ENCODE assay signal across 1 cellular context in the genomic region with DNA sequence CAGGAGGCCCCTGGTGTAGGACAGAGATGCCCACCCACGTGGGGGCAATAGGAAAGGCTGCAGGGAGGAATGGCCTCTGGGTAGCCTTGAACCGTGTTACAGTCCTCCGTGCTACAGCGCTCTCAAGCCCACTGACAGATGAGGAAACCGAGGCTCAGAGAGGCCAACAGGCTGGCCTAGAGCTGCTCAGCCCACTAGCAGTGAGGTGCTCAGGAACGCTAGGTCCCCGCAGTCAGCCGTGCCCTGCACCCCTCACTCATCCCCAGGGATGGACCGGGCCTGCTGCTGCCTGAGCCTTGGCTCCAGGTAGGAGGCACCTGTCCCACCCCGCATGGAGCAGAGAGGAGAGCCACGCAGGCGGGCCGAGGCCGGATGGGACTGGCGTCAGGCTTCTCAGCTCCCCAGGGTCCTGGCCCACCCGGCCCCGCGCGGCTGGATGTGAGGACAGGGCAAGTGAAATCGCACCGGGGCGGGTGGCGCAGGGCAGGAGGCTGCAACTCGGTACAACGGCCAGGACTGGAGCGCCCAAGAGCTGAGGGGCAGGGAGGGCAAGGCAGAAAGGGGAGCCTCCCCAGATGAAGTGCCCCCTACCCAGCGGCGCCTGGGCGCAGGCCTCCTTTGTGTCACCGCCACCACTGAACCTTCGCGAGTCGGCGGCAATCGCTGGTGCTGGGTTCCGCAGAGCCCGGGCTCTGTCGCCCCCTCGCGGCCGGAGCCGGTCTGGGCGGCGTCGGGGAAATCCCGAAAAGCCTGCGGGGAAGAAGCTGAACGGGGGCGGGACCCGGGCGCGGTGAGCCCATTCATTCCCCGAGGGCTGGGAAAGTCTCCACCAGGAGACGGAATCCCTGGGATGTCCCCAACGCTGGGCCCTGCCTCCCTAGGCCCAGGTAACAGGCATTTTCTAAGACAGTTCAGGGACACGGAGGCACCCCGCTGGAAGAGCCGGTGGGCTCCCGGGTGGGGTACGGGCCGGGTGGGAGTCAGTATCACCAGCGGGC.
TF ChIP-seq lines count a peak whose summit lies in the region.

No MANE protein-coding gene starts in this region.

TF ChIP-seq in HepG2, 621 proteins besides CTCF, POLR2A, EP300 and RAD21 (continued from another document and continues in another):
- no peak for TF ChIP-seq ZBTB10 (CRISPR knock-in tag; IDR thresholded peaks at IDR 0.05; ENCODE audit: borderline replicate concordance)
- no peak for TF ChIP-seq ATRX (CRISPR knock-in tag; IDR thresholded peaks at IDR 0.05; ENCODE audit: borderline replicate concordance)
- no peak for TF ChIP-seq POLR2AphosphoS2 (IDR thresholded peaks at IDR 0.05; ENCODE audit: low read depth, low read length)
- TF ChIP-seq ZSCAN31 (CRISPR knock-in tag; IDR thresholded peaks at IDR 0.05; ENCODE audit: low read depth): no peak
- TF ChIP-seq ZNF180 (CRISPR knock-in tag; IDR thresholded peaks at IDR 0.05; ENCODE audit: borderline replicate concordance, low read depth): no peak
- no peak for TF ChIP-seq KAT2B (IDR thresholded peaks at IDR 0.05; ENCODE audit: borderline replicate concordance, low read depth, low read length)
- 0 out of 2 replicates have a peak, but pooled peaks have one; percentile 45 for TF ChIP-seq POGZ (CRISPR knock-in tag; IDR thresholded peaks at IDR 0.05)
- TF ChIP-seq, protein P1, sequence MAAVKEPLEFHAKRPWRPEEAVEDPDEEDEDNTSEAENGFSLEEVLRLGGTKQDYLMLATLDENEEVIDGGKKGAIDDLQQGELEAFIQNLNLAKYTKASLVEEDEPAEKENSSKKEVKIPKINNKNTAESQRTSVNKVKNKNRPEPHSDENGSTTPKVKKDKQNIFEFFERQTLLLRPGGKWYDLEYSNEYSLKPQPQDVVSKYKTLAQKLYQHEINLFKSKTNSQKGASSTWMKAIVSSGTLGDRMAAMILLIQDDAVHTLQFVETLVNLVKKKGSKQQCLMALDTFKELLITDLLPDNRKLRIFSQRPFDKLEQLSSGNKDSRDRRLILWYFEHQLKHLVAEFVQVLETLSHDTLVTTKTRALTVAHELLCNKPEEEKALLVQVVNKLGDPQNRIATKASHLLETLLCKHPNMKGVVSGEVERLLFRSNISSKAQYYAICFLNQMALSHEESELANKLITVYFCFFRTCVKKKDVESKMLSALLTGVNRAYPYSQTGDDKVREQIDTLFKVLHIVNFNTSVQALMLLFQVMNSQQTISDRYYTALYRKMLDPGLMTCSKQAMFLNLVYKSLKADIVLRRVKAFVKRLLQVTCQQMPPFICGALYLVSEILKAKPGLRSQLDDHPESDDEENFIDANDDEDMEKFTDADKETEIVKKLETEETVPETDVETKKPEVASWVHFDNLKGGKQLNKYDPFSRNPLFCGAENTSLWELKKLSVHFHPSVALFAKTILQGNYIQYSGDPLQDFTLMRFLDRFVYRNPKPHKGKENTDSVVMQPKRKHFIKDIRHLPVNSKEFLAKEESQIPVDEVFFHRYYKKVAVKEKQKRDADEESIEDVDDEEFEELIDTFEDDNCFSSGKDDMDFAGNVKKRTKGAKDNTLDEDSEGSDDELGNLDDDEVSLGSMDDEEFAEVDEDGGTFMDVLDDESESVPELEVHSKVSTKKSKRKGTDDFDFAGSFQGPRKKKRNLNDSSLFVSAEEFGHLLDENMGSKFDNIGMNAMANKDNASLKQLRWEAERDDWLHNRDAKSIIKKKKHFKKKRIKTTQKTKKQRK (IDR thresholded peaks at IDR 0.05; ENCODE audit: low read length): no peak
- no peak for TF ChIP-seq KDM6A (CRISPR knock-in tag; IDR thresholded peaks at IDR 0.05; ENCODE audit: low read depth)
- TF ChIP-seq, protein P2, sequence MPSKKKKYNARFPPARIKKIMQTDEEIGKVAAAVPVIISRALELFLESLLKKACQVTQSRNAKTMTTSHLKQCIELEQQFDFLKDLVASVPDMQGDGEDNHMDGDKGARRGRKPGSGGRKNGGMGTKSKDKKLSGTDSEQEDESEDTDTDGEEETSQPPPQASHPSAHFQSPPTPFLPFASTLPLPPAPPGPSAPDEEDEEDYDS (CRISPR knock-in tag; IDR thresholded peaks at IDR 0.05): no peak
- no peak for TF ChIP-seq GRHL1 (CRISPR knock-in tag; conservative IDR thresholded peaks at IDR 0.05)
- TF ChIP-seq JUND (CRISPR knock-in tag; IDR thresholded peaks at IDR 0.05): no peak
- TF ChIP-seq ZNF746 (CRISPR knock-in tag; IDR thresholded peaks at IDR 0.05): no peak
- no peak; the same call in 1 of the 2 replicates for TF ChIP-seq SMAD3 (CRISPR knock-in tag; IDR thresholded peaks at IDR 0.05)
- TF ChIP-seq ZNF572 (CRISPR knock-in tag; IDR thresholded peaks at IDR 0.05): no peak
- peak; percentile 46 for TF ChIP-seq ELF3 (CRISPR knock-in tag; IDR thresholded peaks at IDR 0.05)
- no peak for TF ChIP-seq ZSCAN22 (CRISPR knock-in tag; IDR thresholded peaks at IDR 0.05)
- peak; percentile 35; the same call in 1 of the 2 replicates for TF ChIP-seq ZNF292 (CRISPR knock-in tag; IDR thresholded peaks at IDR 0.05; ENCODE audit: borderline replicate concordance, low read depth)
- TF ChIP-seq ZNF446 (CRISPR knock-in tag; IDR thresholded peaks at IDR 0.05): no peak
- no peak for TF ChIP-seq ADNP (CRISPR knock-in tag; IDR thresholded peaks at IDR 0.05)
- peak; percentile 47; the same call in 1 of the 2 replicates for TF ChIP-seq PHF21A (CRISPR knock-in tag; IDR thresholded peaks at IDR 0.05)
- TF ChIP-seq KLF15 (CRISPR knock-in tag; IDR thresholded peaks at IDR 0.05; ENCODE audit: borderline replicate concordance): no peak
- no peak for TF ChIP-seq ZNF549 (CRISPR knock-in tag; IDR thresholded peaks at IDR 0.05)
- TF ChIP-seq, protein P3, sequence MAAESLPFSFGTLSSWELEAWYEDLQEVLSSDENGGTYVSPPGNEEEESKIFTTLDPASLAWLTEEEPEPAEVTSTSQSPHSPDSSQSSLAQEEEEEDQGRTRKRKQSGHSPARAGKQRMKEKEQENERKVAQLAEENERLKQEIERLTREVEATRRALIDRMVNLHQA (CRISPR knock-in tag; IDR thresholded peaks at IDR 0.05): no peak
- no peak for TF ChIP-seq ZNF326 (CRISPR knock-in tag; IDR thresholded peaks at IDR 0.05; ENCODE audit: borderline replicate concordance)
- peak; percentile 71; the same call in 1 of the 2 replicates for TF ChIP-seq ZMYM2 (CRISPR knock-in tag; IDR thresholded peaks at IDR 0.05)
- TF ChIP-seq CBFB (CRISPR knock-in tag; IDR thresholded peaks at IDR 0.05): 0 out of 2 replicates have a peak, but pooled peaks have one; percentile 32
- TF ChIP-seq RFXANK (CRISPR knock-in tag; IDR thresholded peaks at IDR 0.05): no peak
- no peak for TF ChIP-seq SNRNP70 (IDR thresholded peaks at IDR 0.05; ENCODE audit: low read depth, low read length)
- 0 out of 2 replicates have a peak, but pooled peaks have one; percentile 34 for TF ChIP-seq ZBTB42 (CRISPR knock-in tag; IDR thresholded peaks at IDR 0.05)
- no peak for TF ChIP-seq ZNF83 (CRISPR knock-in tag; IDR thresholded peaks at IDR 0.05; ENCODE audit: borderline replicate concordance)
- TF ChIP-seq MED13 (CRISPR knock-in tag; IDR thresholded peaks at IDR 0.05): no peak
- 0 out of 2 replicates have a peak, but pooled peaks have one; percentile 52 for TF ChIP-seq SRY (CRISPR knock-in tag; IDR thresholded peaks at IDR 0.05)
- peak; percentile 33; the same call in 1 of the 2 replicates for TF ChIP-seq CEBPG (CRISPR knock-in tag; IDR thresholded peaks at IDR 0.05)
- no peak for TF ChIP-seq FLYWCH1 (CRISPR knock-in tag; IDR thresholded peaks at IDR 0.05)
- no peak for TF ChIP-seq ZNF264 (CRISPR knock-in tag; IDR thresholded peaks at IDR 0.05)
- TF ChIP-seq PAX8 (CRISPR knock-in tag; IDR thresholded peaks at IDR 0.05; ENCODE audit: borderline replicate concordance): no peak
- TF ChIP-seq, protein P4, sequence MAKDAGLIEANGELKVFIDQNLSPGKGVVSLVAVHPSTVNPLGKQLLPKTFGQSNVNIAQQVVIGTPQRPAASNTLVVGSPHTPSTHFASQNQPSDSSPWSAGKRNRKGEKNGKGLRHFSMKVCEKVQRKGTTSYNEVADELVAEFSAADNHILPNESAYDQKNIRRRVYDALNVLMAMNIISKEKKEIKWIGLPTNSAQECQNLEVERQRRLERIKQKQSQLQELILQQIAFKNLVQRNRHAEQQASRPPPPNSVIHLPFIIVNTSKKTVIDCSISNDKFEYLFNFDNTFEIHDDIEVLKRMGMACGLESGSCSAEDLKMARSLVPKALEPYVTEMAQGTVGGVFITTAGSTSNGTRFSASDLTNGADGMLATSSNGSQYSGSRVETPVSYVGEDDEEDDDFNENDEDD (CRISPR knock-in tag; IDR thresholded peaks at IDR 0.05; ENCODE audit: borderline replicate concordance): peak; percentile 61; the same call in 1 of the 2 replicates
- TF ChIP-seq POLR2G (IDR thresholded peaks at IDR 0.05; ENCODE audit: low read depth, low read length): no peak
- peak; percentile 83 for TF ChIP-seq ZFX (CRISPR knock-in tag; IDR thresholded peaks at IDR 0.05; ENCODE audit: low read depth)
- no peak for TF ChIP-seq ATM (IDR thresholded peaks at IDR 0.05; ENCODE audit: borderline replicate concordance)
- peak; percentile 75; the same call in 1 of the 2 replicates for TF ChIP-seq ZNF607 (CRISPR knock-in tag; IDR thresholded peaks at IDR 0.05; ENCODE audit: borderline replicate concordance)
- no peak for TF ChIP-seq ELK4 (CRISPR knock-in tag; IDR thresholded peaks at IDR 0.05; ENCODE audit: borderline replicate concordance)
- 0 out of 2 replicates have a peak, but pooled peaks have one; percentile 9 for TF ChIP-seq ZNF557 (CRISPR knock-in tag; IDR thresholded peaks at IDR 0.05)
- TF ChIP-seq, protein P5, sequence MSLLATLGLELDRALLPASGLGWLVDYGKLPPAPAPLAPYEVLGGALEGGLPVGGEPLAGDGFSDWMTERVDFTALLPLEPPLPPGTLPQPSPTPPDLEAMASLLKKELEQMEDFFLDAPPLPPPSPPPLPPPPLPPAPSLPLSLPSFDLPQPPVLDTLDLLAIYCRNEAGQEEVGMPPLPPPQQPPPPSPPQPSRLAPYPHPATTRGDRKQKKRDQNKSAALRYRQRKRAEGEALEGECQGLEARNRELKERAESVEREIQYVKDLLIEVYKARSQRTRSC (CRISPR knock-in tag; IDR thresholded peaks at IDR 0.05; ENCODE audit: low read depth): no peak
- TF ChIP-seq ZNF230 (CRISPR knock-in tag; IDR thresholded peaks at IDR 0.05): no peak; the same call in 1 of the 2 replicates
- TF ChIP-seq BCL6 (CRISPR knock-in tag; IDR thresholded peaks at IDR 0.05): peak; percentile 58
